ENCODE assay signal across 8 cellular contexts in genomic region chr20:21302645-21303060, GRCh38. TPM values are rescaled to one million over a fixed set of nuclear protein-coding genes. Genes with fewer than 3 reads are reported as not detected.
A peak's percentile ranks its signal among the peaks of the same experiment; 100 is the strongest.
DNase-seq lines count a peak whose midpoint lies in the region; ATAC-seq, FAIRE-seq and TF ChIP-seq lines count a peak whose summit lies in the region.

No MANE protein-coding gene starts in this region.

- SMC1A ChIA-PET in GM12878 (lab: Charles Lee; ENCODE audit: uncharacterized antibody, unreplicated experiment) = interaction anchor here (0.9 to 1.4 kb wide), 2 partner anchors 9 to 50 kb away, joined by 3 to 4 read pairs; no protein-coding TSS in a partner anchor

- no peaks in the 10 kb centered on the region for H3K9me3 ChIP-seq in GM12878 (replicated peaks; ENCODE audit: control insufficient read depth, insufficient read depth, low read length)
- no peaks in the 10 kb centered on the region for H3K9me3 ChIP-seq in HepG2 (ENCODE audit: low read length)
- no peaks in the 10 kb centered on the region for H3K9me3 ChIP-seq in thyroid gland

- 0% methylated on average over 12 of the region's 12 CpGs for WGBS in GM12878 (ENCODE audit: insufficient coverage, insufficient replicate concordance, low lambda C conversion rate, missing lambda C conversion rate)
- under 1% methylated on average over 12 of the region's 12 CpGs for WGBS in HepG2 (ENCODE audit: low lambda C conversion rate)
- WGBS in thyroid gland, 2 donors = 6 to 8% methylated on average over 12 of the region's 12 CpGs

- H4K20me1 ChIP-seq in GM12878 (ENCODE audit: control insufficient read depth, insufficient read depth) = no peaks in the 10 kb centered on the region
- peaks cover 17% of the 10 kb centered on the region for H4K20me1 ChIP-seq in HepG2 (ENCODE audit: insufficient read depth, low read length)

- CTCF ChIA-PET in GM12878 (lab: Yijun Ruan, JAX) (no interaction called here), HepG2 (lab: Yijun Ruan, JAX; ENCODE audit: low intra/inter-chr PET ratio, low total read pairs) (no interaction called here)

- H3K79me2 ChIP-seq in GM12878 (ENCODE audit: control insufficient read depth, insufficient read depth, low read length) (peaks cover 47% of the 10 kb centered on the region), HepG2 (ENCODE audit: insufficient read depth, low read length) (peaks cover 38% of the 10 kb centered on the region)

- ATAC-seq in GM18907 (IDR thresholded peaks at IDR 0.05; ENCODE audit: unreplicated experiment) = peak; percentile 32
- ATAC-seq in HG03378 (IDR thresholded peaks at IDR 0.05; ENCODE audit: unreplicated experiment) = peak; percentile 25
- peak; percentile 58 for ATAC-seq in GM12878
- ATAC-seq in HepG2 = peak; percentile 62

- BruUV-seq in GM12878 (replicated peaks; lab: Mats Ljungman, UMichigan) (TSS peak; percentile 96), HepG2 (replicated peaks; lab: Mats Ljungman, UMichigan) (TSS peak; percentile 87)

- H3K4me2 ChIP-seq in GM12878 (ENCODE audit: control insufficient read depth, insufficient read depth) (peak overlapping the region; percentile 75), HepG2 (ENCODE audit: low read depth, low read length) (peak overlapping the region; percentile 96)

- no peaks in the 10 kb centered on the region for H3K27me3 ChIP-seq in GM12878 (replicated peaks in 1 of 2; ENCODE audit: control insufficient read depth in 2 of 2, insufficient read depth in 2 of 2, low read length in 1 of 2)
- no peaks in the 10 kb centered on the region; a peak in 1 of 5 replicates for H3K27me3 ChIP-seq in HepG2 (ENCODE audit: control insufficient read depth in 1 of 2, insufficient read depth in 2 of 2, low read length in 2 of 2)
- H3K27me3 ChIP-seq in thyroid gland = no peaks in the 10 kb centered on the region

- FAIRE-seq in GM12878 (lab: Jason Lieb, UNC) (no peak), HepG2 (lab: Jason Lieb, UNC) (no peak)

- TF ChIP-seq EP300 in GM12878 (IDR thresholded peaks at IDR 0.05; ENCODE audit: borderline replicate concordance in 1 of 2, control insufficient read depth in 1 of 2, low read depth in 2 of 2, low read length in 2 of 2) (no peak), HepG2 (IDR thresholded peaks at IDR 0.05; ENCODE audit: low read depth in 2 of 2, low read length in 2 of 2) (no peak), HepG2 (CRISPR knock-in tag; IDR thresholded peaks at IDR 0.05; ENCODE audit: borderline replicate concordance) (no peak)

- H3K4me1 ChIP-seq in GM12878 (ENCODE audit: control insufficient read depth, insufficient read depth, low read length) (no peaks in the 10 kb centered on the region), HepG2 (ENCODE audit: insufficient read depth, low read length) (peaks cover 33% of the 10 kb centered on the region), thyroid gland (peaks cover 12 to 15% of the 10 kb centered on the region in 2 donors)

- H2AFZ ChIP-seq in GM12878 (ENCODE audit: control insufficient read depth, low read depth, low read length) (peak overlapping the region; percentile 81), HepG2 (ENCODE audit: low read length) (peak overlapping the region; percentile 55)

- H3K4me3 ChIP-seq in GM12878 = peak overlapping the region; percentile 95
- H3K4me3 ChIP-seq in HepG2 (replicated peaks in 1 of 3; ENCODE audit: insufficient read depth in 1 of 3, low read depth in 2 of 3, low read length in 3 of 3) = peak overlapping the region; percentile 79 to 88 (median 81)
- H3K4me3 ChIP-seq in thyroid gland (replicated peaks in 1 of 3) = peak overlapping the region; percentile 44 to 95 (median 80)

- H3K27ac ChIP-seq in GM12878 (ENCODE audit: control insufficient read depth, insufficient read depth) (peak overlapping the region; percentile 90), HepG2 (ENCODE audit: extremely low read length, insufficient read depth, low read length) (peak overlapping the region; percentile 88), thyroid gland (peak overlapping the region; percentile 86 to 97 (median 96))

- RAD21 ChIA-PET in GM12878 (lab: Charles Lee; ENCODE audit: unreplicated experiment) = interaction anchor here (0.7 to 1.8 kb wide), 2 partner anchors 36 to 66 kb away, joined by 3 to 4 read pairs; no protein-coding TSS in a partner anchor

- TF ChIP-seq RAD21 in GM12878 (IDR thresholded peaks at IDR 0.05; ENCODE audit: insufficient read depth, low read depth, low read length) (no peak), HepG2 (CRISPR knock-in tag; IDR thresholded peaks at IDR 0.05) (no peak)

- DNase-seq in GM12878 (ENCODE audit: low read depth, low spot score) (no peak), HepG2 (ENCODE audit: low spot score) (no peak), thyroid gland (no peak), erythroblast (lab: John Stamatoyannopoulos, UW) (no peak), cerebellum (ENCODE audit: low spot score) (no peak), C1 segment of cervical spinal cord (lab: John Stamatoyannopoulos, UW) (no peak)

- intact Hi-C loops in GM12878 (cut with micrococcal nuclease; ENCODE audit: unreplicated experiment) (loop anchor here (10.0 kb wide), 1 partner anchor 178 kb away; the partner anchor contains the start of gene KIZ), HepG2 (cut with micrococcal nuclease; ENCODE audit: unreplicated experiment) (loop anchor here (2.0 to 5.0 kb wide), 4 partner anchors 36 to 590 kb away; partner anchors contain the start of gene RALGAPA2), thyroid gland (cut with DNase I) (no loop called here)

- POLR2A ChIA-PET in GM12878 (lab: Charles Lee) (interaction anchor here (0.6 to 1.0 kb wide), 5 partner anchors 64 to 620 kb away, joined by 3 to 5 read pairs (median 3); no protein-coding TSS in a partner anchor), HepG2 (lab: Yijun Ruan, JAX) (interaction anchor here (0.5 to 2.3 kb wide), 26 partner anchors 9 to 590 kb away, joined by 3 to 18 read pairs (median 4); partner anchors contain the start of genes KIZ and RALGAPA2)

- in situ Hi-C loops in GM12878 (cut with MboI) = no loop called here
- in situ Hi-C loops in HepG2 (cut with HindIII; ENCODE audit: extremely low pct_ligation_motif_present, low pct_unique_long_range_greater_than_20kb) = no loop called here

- H3K9ac ChIP-seq in GM12878 (ENCODE audit: control insufficient read depth, insufficient read depth, low read length) = peak overlapping the region; percentile 89
- peak overlapping the region; percentile 92 for H3K9ac ChIP-seq in HepG2 (ENCODE audit: insufficient read depth, low read depth, low read length)

- no peak for TF ChIP-seq POLR2A in GM12878 (IDR thresholded peaks at IDR 0.05; ENCODE audit: low read depth, low read length)
- no peak for TF ChIP-seq POLR2A in HepG2 (IDR thresholded peaks at IDR 0.05; ENCODE audit: insufficient read depth in 1 of 2, low read depth in 2 of 2, low read length in 2 of 2)
- no peak for TF ChIP-seq POLR2A in thyroid gland (IDR thresholded peaks at IDR 0.05)
- TF ChIP-seq POLR2A in erythroblast (IDR thresholded peaks at IDR 0.05; ENCODE audit: low read length) = no peak

- no peak for TF ChIP-seq CTCF in GM12878 (IDR thresholded peaks at IDR 0.05 in 2 of 3, conservative IDR thresholded peaks at IDR 0.05 in 1 of 3; ENCODE audit: control insufficient read depth in 2 of 3, extremely low read depth in 1 of 3, insufficient read depth in 1 of 3, low read depth in 3 of 3, low read length in 3 of 3)
- TF ChIP-seq CTCF in HepG2 (CRISPR knock-in tag; IDR thresholded peaks at IDR 0.05) = no peak
- TF ChIP-seq CTCF in thyroid gland (IDR thresholded peaks at IDR 0.05) = no peak

- peaks cover 0 to 3% of the 10 kb centered on the region in 2 experiments; a peak in 2 of 4 replicates for H3K36me3 ChIP-seq in GM12878 (ENCODE audit: control insufficient read depth in 2 of 2, insufficient read depth in 2 of 2, low read length in 1 of 2)
- H3K36me3 ChIP-seq in HepG2 (replicated peaks in 1 of 2; ENCODE audit: control insufficient read depth in 1 of 2, insufficient read depth in 2 of 2, low read length in 2 of 2) = no peaks in the 10 kb centered on the region; a peak in 1 of 5 replicates
- H3K36me3 ChIP-seq in thyroid gland = no peaks in the 10 kb centered on the region

RNA-seq across cellular contexts. Expression of gene XRN2, which starts 0.5 kb away (rescaled TPM):
- total RNA-seq in GM12878 (2013; cell fraction: nucleolus; rRNA removed) = 38.7 and 39.4 TPM in 2 replicates
- total RNA-seq in GM12878 (2014; rRNA removed) (70.1 and 78.4 TPM in 2 replicates), GM12878 (2014; rRNA removed; fragmentation: Illumina TruSeq; extraction: Trizol) (93.8 and 95.6 TPM in 2 replicates), GM12878 (2021) (67.1 and 70.1 TPM in 2 replicates), HepG2 (2016; rRNA removed; fragmentation: Illumina TruSeq; extraction: Trizol) (171 and 256 TPM in 2 replicates), thyroid gland (10 to 100 TPM; 76.7 to 87.5 (median 80.1) TPM), cerebellum (55.8 TPM)
- polyA plus RNA-seq in GM12878 (2011; ENCODE audit: low read depth) = 34.8 TPM
- polyA plus RNA-seq in GM12878 (2011; rRNA removed) (97.8 and 113 TPM in 2 replicates), GM12878 (2014; fragmentation: Illumina TruSeq; extraction: Trizol) (91.0 and 107 TPM in 2 replicates), GM12878 (2014; fragmentation: Nextera tagmentation; extraction: Ambion mirVana) (10 to 100 TPM; 59.7 to 69.6 TPM), GM12878 (2014; rRNA removed) (59.1 and 63.7 TPM in 2 replicates), GM12878 (2016; fragmentation: Nextera tagmentation; extraction: Ambion mirVana) (10 to 100 TPM; 81.1 to 83.3 TPM), HepG2 (2011; rRNA removed) (72.1 and 90.3 TPM in 2 replicates)
- 48.1 and 49.2 TPM in 2 replicates for polyA plus RNA-seq in GM12878 (2011; cell fraction: cytosol; rRNA removed)
- polyA plus RNA-seq in GM12878 (2011; cell fraction: nucleus; rRNA removed) = 50.1 and 62.5 TPM in 2 replicates
- 37.5 and 48.6 TPM in 2 replicates for polyA plus RNA-seq in GM12878 (2012)
- polyA minus RNA-seq in GM12878 (2011; rRNA and poly(A)+ RNA removed) = 48.8 and 64.7 TPM in 2 replicates
- polyA minus RNA-seq in GM12878 (2011; cell fraction: cytosol; rRNA and poly(A)+ RNA removed) = 24.5 and 29.9 TPM in 2 replicates
- polyA minus RNA-seq in GM12878 (2011; cell fraction: nucleus; rRNA and poly(A)+ RNA removed) = 13.7 and 23.0 TPM in 2 replicates
- 45.6 and 51.1 TPM in 2 replicates for total RNA-seq in HepG2 (2016; cell fraction: cytosol; rRNA removed; fragmentation: Illumina TruSeq; extraction: Trizol; ENCODE audit: low read depth)
- 169 and 245 TPM in 2 replicates for total RNA-seq in HepG2 (2016; cell fraction: insoluble cytoplasmic fraction; rRNA removed; fragmentation: Illumina TruSeq; extraction: Trizol)
- total RNA-seq in HepG2 (2016; cell fraction: membrane; rRNA removed; fragmentation: Illumina TruSeq; extraction: Trizol) = 82.9 and 105 TPM in 2 replicates
- 118 and 127 TPM in 2 replicates for total RNA-seq in HepG2 (2016; cell fraction: nucleus; rRNA removed; fragmentation: Illumina TruSeq; extraction: Trizol)
- polyA plus RNA-seq in HepG2 (2011; cell fraction: cytosol; rRNA removed) = 47.0 and 59.7 TPM in 2 replicates
- 59.5 and 68.9 TPM in 2 replicates for polyA plus RNA-seq in HepG2 (2011; cell fraction: nucleus; rRNA removed)
- polyA plus RNA-seq in HepG2 (2012) = 84.6 and 86.2 TPM in 2 replicates
- polyA plus RNA-seq in HepG2 (2016; cell fraction: cytosol; fragmentation: Illumina TruSeq; extraction: Trizol; ENCODE audit: low read depth) = 10.5 and 11.9 TPM in 2 replicates
- 147 and 153 TPM in 2 replicates for polyA plus RNA-seq in HepG2 (2016; cell fraction: insoluble cytoplasmic fraction; fragmentation: Illumina TruSeq; extraction: Trizol; ENCODE audit: low read depth)
- 23.2 and 29.4 TPM in 2 replicates for polyA plus RNA-seq in HepG2 (2016; cell fraction: membrane; fragmentation: Illumina TruSeq; extraction: Trizol; ENCODE audit: low read depth)
- 96.3 and 98.6 TPM in 2 replicates for polyA plus RNA-seq in HepG2 (2016; cell fraction: nucleus; fragmentation: Illumina TruSeq; extraction: Trizol; ENCODE audit: insufficient read depth, low read depth)
- polyA minus RNA-seq in HepG2 (2011; rRNA and poly(A)+ RNA removed; ENCODE audit: low replicate concordance) = 14.6 and 43.6 TPM in 2 replicates
- 68.8 and 71.0 TPM in 2 replicates for polyA minus RNA-seq in HepG2 (2011; cell fraction: cytosol; rRNA and poly(A)+ RNA removed)
- polyA minus RNA-seq in HepG2 (2011; cell fraction: nucleus; rRNA and poly(A)+ RNA removed) = 98.6 and 107 TPM in 2 replicates
